ENCODE assay signal across 1 cellular context in the genomic region with DNA sequence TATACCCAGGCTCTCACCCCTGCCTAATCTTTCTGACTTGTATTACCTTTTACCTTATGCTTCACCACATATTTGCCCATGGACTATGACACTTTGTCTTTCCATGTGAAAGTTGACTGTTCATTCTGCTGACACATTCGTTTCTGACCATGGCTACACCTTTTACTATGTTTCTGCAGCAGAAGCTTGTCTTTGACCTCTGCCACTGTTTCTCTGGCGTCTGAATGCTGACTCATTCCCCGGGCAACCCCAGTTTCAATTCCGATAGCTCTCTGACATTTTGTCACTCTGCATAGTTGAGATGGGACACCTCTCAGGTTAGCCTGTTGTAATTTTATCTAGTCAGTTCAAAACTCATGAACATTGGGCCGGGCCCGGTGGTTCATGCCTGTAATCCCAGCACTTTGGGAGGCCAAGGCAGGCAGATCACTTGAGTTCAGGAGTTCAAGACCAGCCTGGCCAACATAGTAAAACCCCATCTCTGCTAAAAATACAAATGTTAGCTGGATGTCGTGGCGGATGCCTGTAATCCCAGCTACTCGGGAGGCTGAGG.
TF ChIP-seq lines count a peak whose summit lies in the region.

No MANE protein-coding gene starts in this region.

TF ChIP-seq in K562, 482 proteins besides CTCF, POLR2A, EP300 and RAD21 (continued from another document and continues in another):
- TF ChIP-seq, protein P1, sequence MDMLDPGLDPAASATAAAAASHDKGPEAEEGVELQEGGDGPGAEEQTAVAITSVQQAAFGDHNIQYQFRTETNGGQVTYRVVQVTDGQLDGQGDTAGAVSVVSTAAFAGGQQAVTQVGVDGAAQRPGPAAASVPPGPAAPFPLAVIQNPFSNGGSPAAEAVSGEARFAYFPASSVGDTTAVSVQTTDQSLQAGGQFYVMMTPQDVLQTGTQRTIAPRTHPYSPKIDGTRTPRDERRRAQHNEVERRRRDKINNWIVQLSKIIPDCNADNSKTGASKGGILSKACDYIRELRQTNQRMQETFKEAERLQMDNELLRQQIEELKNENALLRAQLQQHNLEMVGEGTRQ (CRISPR knock-in tag; IDR thresholded peaks at IDR 0.05): no peak
- TF ChIP-seq CREM (IDR thresholded peaks at IDR 0.05; ENCODE audit: low read depth) (no peak), KAT8 (IDR thresholded peaks at IDR 0.05; ENCODE audit: low read depth) (no peak), BACH1 (tag; IDR thresholded peaks at IDR 0.05) (peak; percentile 66; the same call in 1 of the 2 replicates), TFAM (CRISPR knock-in tag; conservative IDR thresholded peaks at IDR 0.05) (no peak), CXXC5 (CRISPR knock-in tag; IDR thresholded peaks at IDR 0.05) (0 out of 2 replicates have a peak, but pooled peaks have one; percentile 28), HLTF (IDR thresholded peaks at IDR 0.05) (no peak), KDM1A (IDR thresholded peaks at IDR 0.05) (no peak), NR1H2 (CRISPR knock-in tag; IDR thresholded peaks at IDR 0.05) (no peak), TAL1 (IDR thresholded peaks at IDR 0.05) (no peak), MECOM (CRISPR knock-in tag; IDR thresholded peaks at IDR 0.05) (no peak), ZNF436 (CRISPR knock-in tag; IDR thresholded peaks at IDR 0.05) (no peak), TEAD2 (tag; IDR thresholded peaks at IDR 0.05) (no peak), ESRRA (IDR thresholded peaks at IDR 0.05; ENCODE audit: borderline replicate concordance, low read depth) (0 out of 2 replicates have a peak, but pooled peaks have one; percentile 29), ZNF253 (CRISPR knock-in tag; conservative IDR thresholded peaks at IDR 0.05) (no peak), CREBBP (IDR thresholded peaks at IDR 0.05; ENCODE audit: low read depth, low read length) (no peak), MBD2 (IDR thresholded peaks at IDR 0.05; ENCODE audit: borderline replicate concordance, low read depth) (no peak), ZNF133 (CRISPR knock-in tag; IDR thresholded peaks at IDR 0.05) (no peak), FUS (optimal IDR thresholded peaks at IDR 0.05; ENCODE audit: low read depth, low read length) (no peak), ZNF311 (CRISPR knock-in tag; IDR thresholded peaks at IDR 0.05) (no peak), ARNT (IDR thresholded peaks at IDR 0.05) (0 out of 4 replicates have a peak, but pooled peaks of 1 of the 2 experiments have one; percentile 39), RNF2 (IDR thresholded peaks at IDR 0.05) (no peak), ETV5 (CRISPR knock-in tag; IDR thresholded peaks at IDR 0.05; ENCODE audit: low read depth) (no peak), ZNF175 (CRISPR knock-in tag; IDR thresholded peaks at IDR 0.05; ENCODE audit: low read depth) (no peak), LEF1 (IDR thresholded peaks at IDR 0.05) (0 out of 2 replicates have a peak, but pooled peaks have one; percentile 15), FOXP1 (CRISPR knock-in tag; IDR thresholded peaks at IDR 0.05) (no peak), KLF1 (tag; IDR thresholded peaks at IDR 0.05) (no peak), KAT7 (CRISPR knock-in tag; IDR thresholded peaks at IDR 0.05; ENCODE audit: borderline replicate concordance) (no peak), PHF20 (IDR thresholded peaks at IDR 0.05; ENCODE audit: partially characterized antibody) (no peak), CEBPB (tag; IDR thresholded peaks at IDR 0.05) (no peak), PML (IDR thresholded peaks at IDR 0.05; ENCODE audit: low read length) (no peak), ZNF583 (CRISPR knock-in tag; IDR thresholded peaks at IDR 0.05) (no peak), PRPF4 (IDR thresholded peaks at IDR 0.05; ENCODE audit: insufficient read depth, low read depth, low read length, poor library complexity, severe bottlenecking) (no peak), ZNF140 (CRISPR knock-in tag; IDR thresholded peaks at IDR 0.05) (no peak), MTA1 (IDR thresholded peaks at IDR 0.05; ENCODE audit: borderline replicate concordance) (peak; percentile 54; the same call in 1 of the 2 replicates)
- TF ChIP-seq, protein P2, sequence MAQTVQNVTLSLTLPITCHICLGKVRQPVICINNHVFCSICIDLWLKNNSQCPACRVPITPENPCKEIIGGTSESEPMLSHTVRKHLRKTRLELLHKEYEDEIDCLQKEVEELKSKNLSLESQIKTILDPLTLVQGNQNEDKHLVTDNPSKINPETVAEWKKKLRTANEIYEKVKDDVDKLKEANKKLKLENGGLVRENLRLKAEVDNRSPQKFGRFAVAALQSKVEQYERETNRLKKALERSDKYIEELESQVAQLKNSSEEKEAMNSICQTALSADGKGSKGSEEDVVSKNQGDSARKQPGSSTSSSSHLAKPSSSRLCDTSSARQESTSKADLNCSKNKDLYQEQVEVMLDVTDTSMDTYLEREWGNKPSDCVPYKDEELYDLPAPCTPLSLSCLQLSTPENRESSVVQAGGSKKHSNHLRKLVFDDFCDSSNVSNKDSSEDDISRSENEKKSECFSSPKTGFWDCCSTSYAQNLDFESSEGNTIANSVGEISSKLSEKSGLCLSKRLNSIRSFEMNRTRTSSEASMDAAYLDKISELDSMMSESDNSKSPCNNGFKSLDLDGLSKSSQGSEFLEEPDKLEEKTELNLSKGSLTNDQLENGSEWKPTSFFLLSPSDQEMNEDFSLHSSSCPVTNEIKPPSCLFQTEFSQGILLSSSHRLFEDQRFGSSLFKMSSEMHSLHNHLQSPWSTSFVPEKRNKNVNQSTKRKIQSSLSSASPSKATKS (CRISPR knock-in tag; IDR thresholded peaks at IDR 0.05): no peak
- TF ChIP-seq, protein P3, sequence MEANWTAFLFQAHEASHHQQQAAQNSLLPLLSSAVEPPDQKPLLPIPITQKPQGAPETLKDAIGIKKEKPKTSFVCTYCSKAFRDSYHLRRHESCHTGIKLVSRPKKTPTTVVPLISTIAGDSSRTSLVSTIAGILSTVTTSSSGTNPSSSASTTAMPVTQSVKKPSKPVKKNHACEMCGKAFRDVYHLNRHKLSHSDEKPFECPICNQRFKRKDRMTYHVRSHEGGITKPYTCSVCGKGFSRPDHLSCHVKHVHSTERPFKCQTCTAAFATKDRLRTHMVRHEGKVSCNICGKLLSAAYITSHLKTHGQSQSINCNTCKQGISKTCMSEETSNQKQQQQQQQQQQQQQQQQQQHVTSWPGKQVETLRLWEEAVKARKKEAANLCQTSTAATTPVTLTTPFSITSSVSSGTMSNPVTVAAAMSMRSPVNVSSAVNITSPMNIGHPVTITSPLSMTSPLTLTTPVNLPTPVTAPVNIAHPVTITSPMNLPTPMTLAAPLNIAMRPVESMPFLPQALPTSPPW (CRISPR knock-in tag; IDR thresholded peaks at IDR 0.05): no peak
- TF ChIP-seq, protein P4, sequence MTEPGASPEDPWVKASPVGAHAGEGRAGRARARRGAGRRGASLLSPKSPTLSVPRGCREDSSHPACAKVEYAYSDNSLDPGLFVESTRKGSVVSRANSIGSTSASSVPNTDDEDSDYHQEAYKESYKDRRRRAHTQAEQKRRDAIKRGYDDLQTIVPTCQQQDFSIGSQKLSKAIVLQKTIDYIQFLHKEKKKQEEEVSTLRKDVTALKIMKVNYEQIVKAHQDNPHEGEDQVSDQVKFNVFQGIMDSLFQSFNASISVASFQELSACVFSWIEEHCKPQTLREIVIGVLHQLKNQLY (CRISPR knock-in tag; conservative IDR thresholded peaks at IDR 0.05): no peak
- TF ChIP-seq, protein P5, sequence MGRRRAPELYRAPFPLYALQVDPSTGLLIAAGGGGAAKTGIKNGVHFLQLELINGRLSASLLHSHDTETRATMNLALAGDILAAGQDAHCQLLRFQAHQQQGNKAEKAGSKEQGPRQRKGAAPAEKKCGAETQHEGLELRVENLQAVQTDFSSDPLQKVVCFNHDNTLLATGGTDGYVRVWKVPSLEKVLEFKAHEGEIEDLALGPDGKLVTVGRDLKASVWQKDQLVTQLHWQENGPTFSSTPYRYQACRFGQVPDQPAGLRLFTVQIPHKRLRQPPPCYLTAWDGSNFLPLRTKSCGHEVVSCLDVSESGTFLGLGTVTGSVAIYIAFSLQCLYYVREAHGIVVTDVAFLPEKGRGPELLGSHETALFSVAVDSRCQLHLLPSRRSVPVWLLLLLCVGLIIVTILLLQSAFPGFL (CRISPR knock-in tag; IDR thresholded peaks at IDR 0.05): no peak
- TF ChIP-seq, protein P6, sequence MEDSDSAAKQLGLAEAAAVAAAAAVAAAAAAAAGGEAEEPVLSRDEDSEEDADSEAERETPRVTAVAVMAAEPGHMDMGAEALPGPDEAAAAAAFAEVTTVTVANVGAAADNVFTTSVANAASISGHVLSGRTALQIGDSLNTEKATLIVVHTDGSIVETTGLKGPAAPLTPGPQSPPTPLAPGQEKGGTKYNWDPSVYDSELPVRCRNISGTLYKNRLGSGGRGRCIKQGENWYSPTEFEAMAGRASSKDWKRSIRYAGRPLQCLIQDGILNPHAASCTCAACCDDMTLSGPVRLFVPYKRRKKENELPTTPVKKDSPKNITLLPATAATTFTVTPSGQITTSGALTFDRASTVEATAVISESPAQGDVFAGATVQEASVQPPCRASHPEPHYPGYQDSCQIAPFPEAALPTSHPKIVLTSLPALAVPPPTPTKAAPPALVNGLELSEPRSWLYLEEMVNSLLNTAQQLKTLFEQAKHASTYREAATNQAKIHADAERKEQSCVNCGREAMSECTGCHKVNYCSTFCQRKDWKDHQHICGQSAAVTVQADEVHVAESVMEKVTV (CRISPR knock-in tag; IDR thresholded peaks at IDR 0.05): no peak
- TF ChIP-seq, protein P7, sequence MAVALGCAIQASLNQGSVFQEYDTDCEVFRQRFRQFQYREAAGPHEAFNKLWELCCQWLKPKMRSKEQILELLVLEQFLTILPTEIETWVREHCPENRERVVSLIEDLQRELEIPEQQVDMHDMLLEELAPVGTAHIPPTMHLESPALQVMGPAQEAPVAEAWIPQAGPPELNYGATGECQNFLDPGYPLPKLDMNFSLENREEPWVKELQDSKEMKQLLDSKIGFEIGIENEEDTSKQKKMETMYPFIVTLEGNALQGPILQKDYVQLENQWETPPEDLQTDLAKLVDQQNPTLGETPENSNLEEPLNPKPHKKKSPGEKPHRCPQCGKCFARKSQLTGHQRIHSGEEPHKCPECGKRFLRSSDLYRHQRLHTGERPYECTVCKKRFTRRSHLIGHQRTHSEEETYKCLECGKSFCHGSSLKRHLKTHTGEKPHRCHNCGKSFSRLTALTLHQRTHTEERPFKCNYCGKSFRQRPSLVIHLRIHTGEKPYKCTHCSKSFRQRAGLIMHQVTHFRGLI (CRISPR knock-in tag; IDR thresholded peaks at IDR 0.05): no peak
- TF ChIP-seq, protein P8, sequence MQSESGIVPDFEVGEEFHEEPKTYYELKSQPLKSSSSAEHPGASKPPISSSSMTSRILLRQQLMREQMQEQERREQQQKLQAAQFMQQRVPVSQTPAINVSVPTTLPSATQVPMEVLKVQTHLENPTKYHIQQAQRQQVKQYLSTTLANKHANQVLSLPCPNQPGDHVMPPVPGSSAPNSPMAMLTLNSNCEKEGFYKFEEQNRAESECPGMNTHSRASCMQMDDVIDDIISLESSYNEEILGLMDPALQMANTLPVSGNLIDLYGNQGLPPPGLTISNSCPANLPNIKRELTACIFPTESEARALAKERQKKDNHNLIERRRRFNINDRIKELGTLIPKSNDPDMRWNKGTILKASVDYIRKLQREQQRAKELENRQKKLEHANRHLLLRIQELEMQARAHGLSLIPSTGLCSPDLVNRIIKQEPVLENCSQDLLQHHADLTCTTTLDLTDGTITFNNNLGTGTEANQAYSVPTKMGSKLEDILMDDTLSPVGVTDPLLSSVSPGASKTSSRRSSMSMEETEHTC (IDR thresholded peaks at IDR 0.05): no peak
- TF ChIP-seq, protein P9, sequence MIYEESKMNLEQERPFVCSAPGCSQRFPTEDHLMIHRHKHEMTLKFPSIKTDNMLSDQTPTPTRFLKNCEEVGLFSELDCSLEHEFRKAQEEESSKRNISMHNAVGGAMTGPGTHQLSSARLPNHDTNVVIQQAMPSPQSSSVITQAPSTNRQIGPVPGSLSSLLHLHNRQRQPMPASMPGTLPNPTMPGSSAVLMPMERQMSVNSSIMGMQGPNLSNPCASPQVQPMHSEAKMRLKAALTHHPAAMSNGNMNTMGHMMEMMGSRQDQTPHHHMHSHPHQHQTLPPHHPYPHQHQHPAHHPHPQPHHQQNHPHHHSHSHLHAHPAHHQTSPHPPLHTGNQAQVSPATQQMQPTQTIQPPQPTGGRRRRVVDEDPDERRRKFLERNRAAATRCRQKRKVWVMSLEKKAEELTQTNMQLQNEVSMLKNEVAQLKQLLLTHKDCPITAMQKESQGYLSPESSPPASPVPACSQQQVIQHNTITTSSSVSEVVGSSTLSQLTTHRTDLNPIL (CRISPR knock-in tag; IDR thresholded peaks at IDR 0.05): no peak
